Comparison of ENCODE assay signal across 18 cellular contexts in the genomic region with DNA sequence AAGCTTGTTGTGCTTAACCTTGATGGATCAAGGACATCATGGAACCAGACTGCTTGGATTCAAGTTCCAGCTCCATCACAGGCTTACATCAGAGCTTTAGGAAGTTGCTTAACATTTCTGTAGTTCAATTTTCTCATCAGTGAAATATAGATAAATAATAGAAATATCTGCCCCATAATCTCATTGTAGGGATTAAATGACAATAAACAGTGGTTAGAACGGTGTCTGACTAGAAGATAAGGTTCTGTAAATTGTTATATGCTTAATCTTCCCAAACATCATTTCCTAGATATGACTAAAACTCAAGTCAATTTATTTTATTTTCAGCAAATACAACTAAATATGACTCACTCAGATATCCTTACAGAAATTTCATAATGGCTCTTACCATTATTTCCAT.
DNase-seq lines count a peak whose midpoint lies in the region; ATAC-seq, FAIRE-seq and TF ChIP-seq lines count a peak whose summit lies in the region.
"Had no signal": no experiment of that assay in that cellular context is flagged by ENCODE, and none has a peak within 500 bp of the region (broad histone marks: within the 10 kb centered on the region; RNA-seq: fewer than 3 reads in every experiment).

No MANE protein-coding gene starts in this region.

- no peaks in the 10 kb centered on the region for H3K27me3 ChIP-seq in bronchial epithelial cell (ENCODE audit: control insufficient read depth, insufficient read depth, low read length)
- H3K27me3 ChIP-seq in GM23338 (ENCODE audit: insufficient read depth) = no peaks in the 10 kb centered on the region
- H3K27me3 ChIP-seq in Karpas-422 (ENCODE audit: low read length) = no peaks in the 10 kb centered on the region

- DNase-seq in EL = peak; percentile 35
- peak; percentile 33 for DNase-seq in LHCN-M2 (ENCODE audit: low read depth)
- peak; percentile 27 for DNase-seq in bronchial epithelial cell (ENCODE audit: low read depth)
- DNase-seq in iris pigment epithelial cell (ENCODE audit: low read depth) = peak; percentile 68
- no peak for DNase-seq in GM23338 (ENCODE audit: low spot score)
- no peak for DNase-seq in Karpas-422
- DNase-seq: NCI-H1105 treated with DMSO at 0.1 percent for 48 hours, NCI-H1694 treated with DMSO at 0.1 percent for 48 hours, NCI-H2107, NCI-H2227 treated with DMSO at 0.1 percent for 48 hours, NCI-H524 treated with DMSO at 0.1 percent for 48 hours had no signal

- H3K4me1 ChIP-seq in GM23338 (ENCODE audit: insufficient read depth) (peaks cover 6% of the 10 kb centered on the region; the same call in 1 of the 2 replicates), Karpas-422 (ENCODE audit: low read length) (no peaks in the 10 kb centered on the region)
- H3K4me1 ChIP-seq: A549 had no signal

- no peaks in the 10 kb centered on the region for H3K36me3 ChIP-seq in bronchial epithelial cell (ENCODE audit: control insufficient read depth, insufficient read depth, low read length)
- H3K36me3 ChIP-seq in GM23338 (ENCODE audit: insufficient read depth) = no peaks in the 10 kb centered on the region
- H3K36me3 ChIP-seq in Karpas-422 (ENCODE audit: insufficient read depth, low read length) = no peaks in the 10 kb centered on the region

- H3K9me3 Mint-ChIP-seq in GM23338 = no peaks in the 10 kb centered on the region

- peaks cover 3% of the 10 kb centered on the region; the same call in 1 of the 3 replicates for H3K36me3 Mint-ChIP-seq in GM23338 (ENCODE audit: low read depth)

- TF ChIP-seq CTCF in bronchial epithelial cell (IDR thresholded peaks at IDR 0.05; ENCODE audit: insufficient read depth, low read length, severe bottlenecking) (no peak), GM23338 (conservative IDR thresholded peaks at IDR 0.05; ENCODE audit: low read depth in 2 of 2) (no peak)

- H3K9me3 ChIP-seq in Karpas-422 (ENCODE audit: low read length) = no peaks in the 10 kb centered on the region; the same call in none of the 2 replicates
- H3K9me3 ChIP-seq: A549 had no signal

- H2AFZ ChIP-seq in GM23338 (no peak overlapping the region), Karpas-422 (ENCODE audit: low read length) (no peak overlapping the region)

- no peak overlapping the region for H3K27ac ChIP-seq in GM23338 (ENCODE audit: low read depth)
- no peak overlapping the region for H3K27ac ChIP-seq in Karpas-422 (ENCODE audit: low read length)
- H3K27ac ChIP-seq: A549, C4-2B, KMS-11 had no signal

- ATAC-seq in GM23338 = no peak
- no peak for ATAC-seq in GM21515 (IDR thresholded peaks at IDR 0.05; ENCODE audit: unreplicated experiment)
- ATAC-seq: A549, HepG2, Panc1, Right ventricle myocardium inferior had no signal

- no peaks in the 10 kb centered on the region for H3K27me3 Mint-ChIP-seq in GM23338 (ENCODE audit: insufficient read depth, low read depth, poor library complexity)

- no peaks in the 10 kb centered on the region for H3K79me2 ChIP-seq in GM23338 (replicated peaks; ENCODE audit: insufficient read depth)
- no peaks in the 10 kb centered on the region for H3K79me2 ChIP-seq in Karpas-422 (ENCODE audit: low read length)

- no peaks in the 10 kb centered on the region for H3F3A ChIP-seq in GM23338 (replicated peaks; ENCODE audit: low read depth)

- no peak for FAIRE-seq in bronchial epithelial cell (lab: Jason Lieb, UNC)
- FAIRE-seq: A549, HepG2 had no signal

- no peak overlapping the region for H3K4me3 Mint-ChIP-seq in GM23338

- H4K20me1 ChIP-seq in GM23338 (replicated peaks; ENCODE audit: insufficient read depth) = no peaks in the 10 kb centered on the region
- H4K20me1 ChIP-seq in Karpas-422 (ENCODE audit: insufficient read depth, low read depth, low read length) = no peaks in the 10 kb centered on the region

- no peak overlapping the region for H3K27ac Mint-ChIP-seq in GM23338

- no peak overlapping the region for H3K9ac ChIP-seq in Karpas-422 (ENCODE audit: low read length)
- H3K9ac ChIP-seq: KMS-11 had no signal

- H3K9me2 ChIP-seq in GM23338 (ENCODE audit: insufficient read depth) (no peaks in the 10 kb centered on the region), Karpas-422 (replicated peaks; ENCODE audit: insufficient read depth, low read length) (no peaks in the 10 kb centered on the region)

- H3K4me1 Mint-ChIP-seq in GM23338 = peaks cover 3% of the 10 kb centered on the region; the same call in 2 of the 3 replicates

- no peak overlapping the region for H3K4me3 ChIP-seq in bronchial epithelial cell (ENCODE audit: low read depth, low read length)
- no peak overlapping the region for H3K4me3 ChIP-seq in GM23338
- H3K4me3 ChIP-seq in Karpas-422 (ENCODE audit: low read length) = no peak overlapping the region
- H3K4me3 ChIP-seq: A549 had no signal

- H3K4me2 ChIP-seq in GM23338 (no peak overlapping the region), Karpas-422 (ENCODE audit: low read depth, low read length, poor library complexity, severe bottlenecking) (no peak overlapping the region)
- H3K4me2 ChIP-seq: A549, KMS-11 had no signal

TF ChIP-seq in GM23338, 12 proteins besides CTCF, POLR2A, EP300 and RAD21:
- TF ChIP-seq, protein P1, sequence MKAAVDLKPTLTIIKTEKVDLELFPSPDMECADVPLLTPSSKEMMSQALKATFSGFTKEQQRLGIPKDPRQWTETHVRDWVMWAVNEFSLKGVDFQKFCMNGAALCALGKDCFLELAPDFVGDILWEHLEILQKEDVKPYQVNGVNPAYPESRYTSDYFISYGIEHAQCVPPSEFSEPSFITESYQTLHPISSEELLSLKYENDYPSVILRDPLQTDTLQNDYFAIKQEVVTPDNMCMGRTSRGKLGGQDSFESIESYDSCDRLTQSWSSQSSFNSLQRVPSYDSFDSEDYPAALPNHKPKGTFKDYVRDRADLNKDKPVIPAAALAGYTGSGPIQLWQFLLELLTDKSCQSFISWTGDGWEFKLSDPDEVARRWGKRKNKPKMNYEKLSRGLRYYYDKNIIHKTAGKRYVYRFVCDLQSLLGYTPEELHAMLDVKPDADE (IDR thresholded peaks at IDR 0.05) = no peak

Comparison
In these comparisons a context has a peak if more than half of its experiments do, and no peak if none do; other contexts are left out.
1. DNase-seq: peak in EL (single experiment), LHCN-M2 (single experiment), bronchial epithelial cell (single experiment) and iris pigment epithelial cell (single experiment); none in GM23338 (single experiment) and Karpas-422 (single experiment).